Comparison of ENCODE assay signal across 10 cellular contexts in genomic region chr22:38261478-38261803, GRCh38. TPM values are rescaled to one million over a fixed set of nuclear protein-coding genes. Genes with fewer than 3 reads are reported as not detected.
DNase-seq lines count a peak whose midpoint lies in the region; ATAC-seq and TF ChIP-seq lines count a peak whose summit lies in the region.
"Had no signal": no experiment of that assay in that cellular context is flagged by ENCODE, and none has a peak within 500 bp of the region (broad histone marks: within the 10 kb centered on the region; RNA-seq: fewer than 3 reads in every experiment).

No MANE protein-coding gene starts in this region.

- H3K4me1 ChIP-seq in left ventricle myocardium inferior (peaks cover 98% of the 10 kb centered on the region), osteoblast (ENCODE audit: insufficient read depth, low read length) (peaks cover 35% of the 10 kb centered on the region), upper lobe of left lung (peaks cover 66 to 95% (median 77%) of the 10 kb centered on the region in 4 donors)

- no peaks in the 10 kb centered on the region for H3K9me3 ChIP-seq in left ventricle myocardium inferior (replicated peaks)
- no peaks in the 10 kb centered on the region for H3K9me3 ChIP-seq in osteoblast (ENCODE audit: low read depth, low read length)
- no peaks in the 10 kb centered on the region for H3K9me3 ChIP-seq in upper lobe of left lung
- H3K9me3 ChIP-seq: A549 had no signal

- peak overlapping the region; percentile 8 for H3K4me3 ChIP-seq in left ventricle myocardium inferior
- no peak overlapping the region for H3K4me3 ChIP-seq in fibroblast of mammary gland (ENCODE audit: control insufficient read depth, low read depth, low read length)
- no peak overlapping the region for H3K4me3 ChIP-seq in osteoblast (ENCODE audit: insufficient read depth, low read length)
- H3K4me3 ChIP-seq in upper lobe of left lung, result no peak overlapping the region
- H3K4me3 ChIP-seq: A549 had no signal

- TF ChIP-seq EP300 in upper lobe of left lung (IDR thresholded peaks at IDR 0.05), result no peak

- H2AFZ ChIP-seq in osteoblast (ENCODE audit: low read length), result no peak overlapping the region

- H3K79me2 ChIP-seq in osteoblast (ENCODE audit: insufficient read depth, low read length), result peaks cover 99% of the 10 kb centered on the region

- TF ChIP-seq CTCF in left ventricle myocardium inferior (IDR thresholded peaks at IDR 0.05; ENCODE audit: borderline replicate concordance) (no peak), fibroblast of mammary gland (conservative IDR thresholded peaks at IDR 0.05; ENCODE audit: control insufficient read depth, insufficient read depth, low read depth, low read length) (no peak), osteoblast (IDR thresholded peaks at IDR 0.05; ENCODE audit: extremely low read depth, low read depth, low read length) (no peak), upper lobe of left lung (IDR thresholded peaks at IDR 0.05) (no peak)

- DNase-seq in left ventricle myocardium inferior, result no peak
- no peak for DNase-seq in Right ventricle myocardium superior
- peak; percentile 31 for DNase-seq in fibroblast of mammary gland (ENCODE audit: low read depth)
- peak; percentile 88 for DNase-seq in osteoblast (ENCODE audit: insufficient read length, low spot score, missing footprints)
- no peak for DNase-seq in upper lobe of left lung
- no peak for DNase-seq in SHP77 treated with DMSO at 0.1 percent for 48 hours (lab: John Stamatoyannopoulos, UW)
- DNase-seq in HuH-7.5 (ENCODE audit: low spot score), result no peak
- DNase-seq: NCI-H2171 treated with DMSO at 0.1 percent for 48 hours had no signal

- no peak for ATAC-seq in Right ventricle myocardium superior (ENCODE audit: poor library complexity)
- peak in 1 of 2 donors; percentile 14 for ATAC-seq in upper lobe of left lung (ENCODE audit: low FRiP score in 2 of 2)
- no peak for ATAC-seq in GM21737 (IDR thresholded peaks at IDR 0.05; ENCODE audit: unreplicated experiment)

- H3K27me3 ChIP-seq in left ventricle myocardium inferior (ENCODE audit: low read depth) (no peaks in the 10 kb centered on the region), osteoblast (ENCODE audit: insufficient read depth, low read length) (no peaks in the 10 kb centered on the region), upper lobe of left lung (no peaks in the 10 kb centered on the region)

- intact Hi-C loops in left ventricle myocardium inferior (cut with micrococcal nuclease), result no loop called here
- intact Hi-C loops in Right ventricle myocardium superior (cut with DNase I), result no loop called here

- TF ChIP-seq POLR2A in upper lobe of left lung (IDR thresholded peaks at IDR 0.05), result no peak

- H3K27ac ChIP-seq in left ventricle myocardium inferior (replicated peaks) (peak overlapping the region; percentile 74), osteoblast (ENCODE audit: low read depth, low read length) (peak overlapping the region; percentile 54), upper lobe of left lung (peak overlapping the region; percentile 58 to 77 (median 74))
- H3K27ac ChIP-seq: A549 had no signal

- H4K20me1 ChIP-seq in osteoblast (ENCODE audit: insufficient read depth, low read length), result peaks cover 58% of the 10 kb centered on the region

- H3K36me3 ChIP-seq in left ventricle myocardium inferior (no peaks in the 10 kb centered on the region), osteoblast (ENCODE audit: insufficient read depth, low read length) (peaks cover 20% of the 10 kb centered on the region), upper lobe of left lung (peaks cover 0 to 18% (median 0%) of the 10 kb centered on the region in 4 donors)

- peak overlapping the region; percentile 52 for H3K4me2 ChIP-seq in osteoblast (ENCODE audit: insufficient read depth, low read length)
- H3K4me2 ChIP-seq: A549 had no signal

- WGBS in upper lobe of left lung, 2 donors, result 49 to 77% methylated on average over 2 to 3 of the region's 3 CpGs

RNA-seq across cellular contexts. Expression of gene TMEM184B, which starts 11.4 kb away (rescaled TPM):
- total RNA-seq in left ventricle myocardium inferior (50.6 TPM), Right ventricle myocardium superior (42.2 TPM), osteoblast (29.8 and 30.0 TPM in 2 replicates), upper lobe of left lung (100 to 1,000 TPM in 1 of 6 donors, 10 to 100 TPM in 5; 47.5 to 141 (median 72.1) TPM)

RNA-seq across cellular contexts. Expression of gene CSNK1E, which starts 55.8 kb away (rescaled TPM):
- total RNA-seq in left ventricle myocardium inferior (76.1 TPM), Right ventricle myocardium superior (65.7 TPM), osteoblast (142 and 152 TPM in 2 replicates), upper lobe of left lung (100 to 1,000 TPM in 5 of 6 donors, 10 to 100 TPM in 1; 94.1 to 345 (median 123) TPM)

RNA-seq across cellular contexts. Expression of gene MAFF, which starts 59.6 kb away (rescaled TPM):
- total RNA-seq in left ventricle myocardium inferior, result 4.7 TPM
- 4.2 TPM for total RNA-seq in Right ventricle myocardium superior
- 16.5 and 22.4 TPM in 2 replicates for total RNA-seq in osteoblast
- total RNA-seq in upper lobe of left lung, result 10 to 100 TPM; 25.1 to 75.7 (median 44.5) TPM

Comparison
In these comparisons a context has a peak if more than half of its experiments do, and no peak if none do; other contexts are left out.
1. DNase-seq: peak in fibroblast of mammary gland (single experiment) and osteoblast (single experiment); none in left ventricle myocardium inferior (single experiment), Right ventricle myocardium superior (single experiment), upper lobe of left lung (0 of 2), SHP77 treated with DMSO at 0.1 percent for 48 hours (single experiment) and HuH-7.5 (single experiment).
2. Peak in every context shown above with its lines, with median percentiles within 50 percentile points of each other: H3K27ac ChIP-seq.